ENCODE assay signal across 8 cellular contexts in genomic region chr5:160467555-160468418, GRCh38. TPM values are rescaled to one million over a fixed set of nuclear protein-coding genes. Genes with fewer than 3 reads are reported as not detected.
A peak's percentile ranks its signal among the peaks of the same experiment; 100 is the strongest.
DNase-seq lines count a peak whose midpoint lies in the region; ATAC-seq and TF ChIP-seq lines count a peak whose summit lies in the region.

No MANE protein-coding gene starts in this region.

- no peak for TF ChIP-seq CTCF in GM10248 (IDR thresholded peaks at IDR 0.05; ENCODE audit: control extremely low read depth, extremely low read depth, low read depth, missing control alignments)
- TF ChIP-seq CTCF in H9 (conservative IDR thresholded peaks at IDR 0.05), result no peak
- TF ChIP-seq CTCF in osteoblast (IDR thresholded peaks at IDR 0.05; ENCODE audit: extremely low read depth, low read depth, low read length), result no peak
- no peak for TF ChIP-seq CTCF in thoracic aorta (IDR thresholded peaks at IDR 0.05)

- H4K8ac ChIP-seq in H9 (replicated peaks; ENCODE audit: insufficient read length, low read depth, low read length), result no peak overlapping the region

- no peak overlapping the region for H4K91ac ChIP-seq in H9 (ENCODE audit: insufficient read length, low read depth, low read length)

- peak overlapping the region in 2 of 3 experiments; percentile 34 to 73; a peak in 3 of 7 replicates for H3K27ac Mint-ChIP-seq in H9

- H4K20me1 ChIP-seq in H9 (ENCODE audit: control insufficient read depth, insufficient read depth, insufficient read length) (no peaks in the 10 kb centered on the region), osteoblast (ENCODE audit: insufficient read depth, low read length) (no peaks in the 10 kb centered on the region)

- CTCF ChIA-PET in GM10248 (lab: Yijun Ruan, JAX), result interaction anchor here (0.9 to 6.4 kb wide), 14 partner anchors 7 to 446 kb away, joined by 4 to 230 read pairs (median 6); partner anchors contain the start of gene PTTG1

- H3K9me3 Mint-ChIP-seq in H9, result no peaks in the 10 kb centered on the region; a peak in 1 of 5 replicates

- no CpG with 5 or more reads among the region's 31 CpGs for WGBS in H9 (ENCODE audit: extremely low coverage, insufficient read length, low lambda C conversion rate)

- no peak overlapping the region for H2BK15ac ChIP-seq in H9 (ENCODE audit: low read depth, low read length)

- no peak overlapping the region for H2AK5ac ChIP-seq in H9 (ENCODE audit: insufficient read length, low read length)

- H2BK5ac ChIP-seq in H9 (ENCODE audit: insufficient read length, low read length), result no peak overlapping the region

- H3K79me2 ChIP-seq in H9 (ENCODE audit: insufficient read depth, low read length), result no peaks in the 10 kb centered on the region
- H3K79me2 ChIP-seq in osteoblast (ENCODE audit: insufficient read depth, low read length), result no peaks in the 10 kb centered on the region

- H2AFZ ChIP-seq in H9 (ENCODE audit: low read length) (no peak overlapping the region), osteoblast (ENCODE audit: low read length) (peak overlapping the region; percentile 90)

- H3K4me3 ChIP-seq in osteoblast (ENCODE audit: insufficient read depth, low read length) (peak overlapping the region; percentile 66), thoracic aorta (peak overlapping the region; percentile 57)

- H3T11ph ChIP-seq in H9 (ENCODE audit: low read length), result no peak overlapping the region

- in situ Hi-C loops in G401 (cut with HindIII; ENCODE audit: low sequenced_read_pairs), result no loop called here

- no peak overlapping the region for H2BK120ac ChIP-seq in H9 (ENCODE audit: low read depth, low read length, poor library complexity, severe bottlenecking)

- 0 out of 2 replicates have a peak overlapping the region, but pooled peaks have one; percentile 9 for H3K14ac ChIP-seq in H9 (ENCODE audit: insufficient read depth, low read length)

- no peak overlapping the region for H2BK20ac ChIP-seq in H9 (ENCODE audit: low read depth, low read length, poor library complexity, severe bottlenecking)

- H3K23me2 ChIP-seq in H9 (ENCODE audit: insufficient read length, low read depth, low read length, poor library complexity, severe bottlenecking), result no peaks in the 10 kb centered on the region

- no peaks in the 10 kb centered on the region for H3K27me3 ChIP-seq in H9 (ENCODE audit: insufficient read depth, low read length)
- no peaks in the 10 kb centered on the region for H3K27me3 ChIP-seq in osteoblast (ENCODE audit: insufficient read depth, low read length)
- no peaks in the 10 kb centered on the region for H3K27me3 ChIP-seq in thoracic aorta (replicated peaks; ENCODE audit: insufficient read depth)

- H3K9me3 ChIP-seq in H9 (ENCODE audit: control insufficient read depth, low read depth, low read length) (no peaks in the 10 kb centered on the region), osteoblast (ENCODE audit: low read depth, low read length) (no peaks in the 10 kb centered on the region), thoracic aorta (no peaks in the 10 kb centered on the region)

- H3K4me2 ChIP-seq in H9 (ENCODE audit: insufficient read depth, insufficient read length, low read length) (no peak overlapping the region), osteoblast (ENCODE audit: insufficient read depth, low read length) (peak overlapping the region; percentile 78)

- DNase-seq in GM10248 (ENCODE audit: extremely low spot score) (peak; percentile 86), H9 (peak; percentile 60), NOMO-1 treated with DMSO at 0.1 percent for 48 hours (lab: John Stamatoyannopoulos, UW; ENCODE audit: unreplicated experiment) (peak; percentile 52), fibroblast of gingiva (ENCODE audit: low read depth) (peak; percentile 85), osteoblast (ENCODE audit: insufficient read length, low spot score, missing footprints) (peak; percentile 75), thoracic aorta (ENCODE audit: low spot score) (no peak), G401 (ENCODE audit: low spot score) (no peak)
- peak; percentile 68 for DNase-seq in activated T-cell treated with anti-CD3 and anti-CD28 coated beads, Interleukin-2, amount 50 U/mL, for 1 hour

- no peak overlapping the region for H3K56ac ChIP-seq in H9 (ENCODE audit: insufficient read length, low read depth, low read length)

- no peak overlapping the region for H3K18ac ChIP-seq in H9 (ENCODE audit: insufficient read length, low read depth, low read length)

- H3K36me3 ChIP-seq in osteoblast (ENCODE audit: insufficient read depth, low read length), result no peaks in the 10 kb centered on the region
- no peaks in the 10 kb centered on the region for H3K36me3 ChIP-seq in thoracic aorta

- no peaks in the 10 kb centered on the region for H3K79me1 ChIP-seq in H9 (ENCODE audit: insufficient read depth, low read depth, low read length, poor library complexity, severe bottlenecking)

- no peaks in the 10 kb centered on the region for H3K36me3 Mint-ChIP-seq in H9 (ENCODE audit: insufficient read depth in 1 of 3, low read depth in 3 of 3)

- H3K9ac ChIP-seq in H9 (ENCODE audit: extremely low read depth, insufficient read length, low read length), result no peak overlapping the region

- H3K4me1 ChIP-seq in H9 (ENCODE audit: insufficient read depth, low read length), result no peaks in the 10 kb centered on the region
- H3K4me1 ChIP-seq in osteoblast (ENCODE audit: insufficient read depth, low read length), result peaks cover 48% of the 10 kb centered on the region
- peaks cover 16 to 37% of the 10 kb centered on the region in 2 donors for H3K4me1 ChIP-seq in thoracic aorta (ENCODE audit: control insufficient read depth in 1 of 2, low read depth in 2 of 2)

- no peak overlapping the region for H3K27ac ChIP-seq in H9 (ENCODE audit: insufficient read length, low read depth, low read length)
- H3K27ac ChIP-seq in osteoblast (ENCODE audit: low read depth, low read length), result peak overlapping the region; percentile 40
- peak overlapping the region; percentile 0 to 14 for H3K27ac ChIP-seq in thoracic aorta

- no peak overlapping the region for H2BK12ac ChIP-seq in H9 (ENCODE audit: insufficient read length, low read depth, low read length)

- no peak overlapping the region for H3K4ac ChIP-seq in H9 (ENCODE audit: low read depth, low read length)

- no peak overlapping the region for H3K23ac ChIP-seq in H9 (ENCODE audit: insufficient read length, low read depth, low read length)

- no peaks in the 10 kb centered on the region for H3K27me3 Mint-ChIP-seq in H9 (ENCODE audit: low read depth)

- ATAC-seq in thoracic aorta (ENCODE audit: insufficient number of reproducible peaks, low FRiP score, low read depth), result peak; percentile 33

- POLR2A ChIA-PET in GM10248 (lab: Yijun Ruan, JAX), result interaction anchor here (0.8 to 3.1 kb wide), 6 partner anchors 9 to 49 kb away, joined by 3 to 41 read pairs (median 4); partner anchors contain the start of gene SLU7

- H3K4me3 Mint-ChIP-seq in H9, result no peak overlapping the region

- H3K4me1 Mint-ChIP-seq in H9, result peaks cover 12% of the 10 kb centered on the region in 2 experiments

- no peak overlapping the region for H4K5ac ChIP-seq in H9 (ENCODE audit: insufficient read length, low read depth, low read length)

RNA-seq across cellular contexts. Expression of gene PTTG1, which starts 46.1 kb away (rescaled TPM):
- total RNA-seq in H9 (2021) (263 and 279 TPM in 2 replicates), osteoblast (29.8 and 41.3 TPM in 2 replicates), thoracic aorta (1 to 10 TPM in 1 of 2 donors, not detected in 1; 2.2 TPM)
- 403 and 415 TPM in 2 replicates for total RNA-seq in G401 (2014; rRNA removed; shearing (Covaris generic))

RNA-seq across cellular contexts. Expression of gene SLU7, which starts 48.9 kb away (rescaled TPM):
- total RNA-seq in H9 (2021), result 33.3 and 40.4 TPM in 2 replicates
- 54.5 and 75.6 TPM in 2 replicates for total RNA-seq in osteoblast
- 10 to 100 TPM; 62.8 to 63.5 TPM for total RNA-seq in thoracic aorta
- 42.8 and 59.6 TPM in 2 replicates for total RNA-seq in G401 (2014; rRNA removed; shearing (Covaris generic))

Comparison
In these comparisons a context has a peak if more than half of its experiments do, and no peak if none do; other contexts are left out.
1. DNase-seq: peak in GM10248 (single experiment), H9 (single experiment), NOMO-1 treated with DMSO at 0.1 percent for 48 hours (single experiment), activated T-cell treated with anti-CD3 and anti-CD28 coated beads, Interleukin-2, amount 50 U/mL, for 1 hour (single experiment), fibroblast of gingiva (single experiment) and osteoblast (single experiment); none in thoracic aorta (single experiment) and G401 (single experiment).